Comparison of ENCODE assay signal across 1 cellular context in genomic region chr19:50510700-50511068, GRCh38.
A peak's percentile ranks its signal among the peaks of the same experiment; 100 is the strongest.
TF ChIP-seq lines count a peak whose summit lies in the region.

No MANE protein-coding gene starts in this region.

TF ChIP-seq in HepG2, 621 proteins besides CTCF, POLR2A, EP300 and RAD21:
- TF ChIP-seq RFX3 (CRISPR knock-in tag; IDR thresholded peaks at IDR 0.05) (peak; percentile 37; the same call in 1 of the 2 replicates), ZNF10 (CRISPR knock-in tag; IDR thresholded peaks at IDR 0.05; ENCODE audit: borderline replicate concordance, low read depth) (no peak), RFX1 (IDR thresholded peaks at IDR 0.05) (peak; percentile 75), ZNF720 (CRISPR knock-in tag; IDR thresholded peaks at IDR 0.05) (no peak)
- TF ChIP-seq, protein P1, sequence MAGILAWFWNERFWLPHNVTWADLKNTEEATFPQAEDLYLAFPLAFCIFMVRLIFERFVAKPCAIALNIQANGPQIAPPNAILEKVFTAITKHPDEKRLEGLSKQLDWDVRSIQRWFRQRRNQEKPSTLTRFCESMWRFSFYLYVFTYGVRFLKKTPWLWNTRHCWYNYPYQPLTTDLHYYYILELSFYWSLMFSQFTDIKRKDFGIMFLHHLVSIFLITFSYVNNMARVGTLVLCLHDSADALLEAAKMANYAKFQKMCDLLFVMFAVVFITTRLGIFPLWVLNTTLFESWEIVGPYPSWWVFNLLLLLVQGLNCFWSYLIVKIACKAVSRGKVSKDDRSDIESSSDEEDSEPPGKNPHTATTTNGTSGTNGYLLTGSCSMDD (CRISPR knock-in tag; IDR thresholded peaks at IDR 0.05): no peak
TF ChIP-seq in HepG2: peak in this region for 2.
